9 cellular contexts compared by ENCODE assay signal in the genomic region with DNA sequence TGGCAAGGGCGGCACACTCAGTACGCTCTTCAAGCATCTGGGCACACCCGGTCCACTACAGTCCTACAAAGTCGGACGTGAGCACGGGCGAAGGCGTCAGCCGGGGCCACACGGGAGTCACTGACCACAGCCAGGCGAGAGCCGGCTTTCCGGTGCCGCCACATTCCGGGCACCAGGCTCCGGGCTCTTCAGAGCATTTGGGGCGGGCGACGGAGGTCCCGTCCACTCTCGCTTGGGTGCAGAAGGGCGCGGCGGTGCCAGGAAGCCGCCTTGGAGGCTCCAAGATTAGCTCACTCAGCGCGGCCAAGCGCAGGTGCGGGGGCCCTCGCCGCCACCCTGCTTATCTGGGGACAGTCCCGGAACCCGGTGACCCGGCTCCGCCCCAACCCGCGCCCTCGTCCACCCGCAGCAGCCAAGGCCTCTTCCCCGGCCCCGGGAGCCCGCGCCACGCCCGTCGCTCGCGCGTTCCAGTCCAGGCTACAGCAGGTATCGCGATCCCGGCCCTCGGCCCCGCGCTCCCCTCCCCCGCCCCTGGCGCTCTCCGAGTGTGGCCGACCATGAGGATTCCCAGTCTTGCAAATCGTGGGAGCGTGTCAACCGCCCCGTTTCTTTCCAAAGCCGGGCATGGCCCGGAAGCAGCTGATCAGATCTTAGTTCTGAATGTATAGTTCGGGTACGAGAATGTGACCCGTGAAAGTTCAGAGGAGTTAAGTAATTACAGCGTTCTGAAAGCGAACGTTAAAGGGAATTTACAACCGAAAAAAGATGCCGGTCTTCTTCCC. TPM values are rescaled to one million over a fixed set of nuclear protein-coding genes. Genes with fewer than 3 reads are reported as not detected.
DNase-seq lines count a peak whose midpoint lies in the region; ATAC-seq, FAIRE-seq and TF ChIP-seq lines count a peak whose summit lies in the region.
"Had no signal": no experiment of that assay in that cellular context is flagged by ENCODE, and none has a peak within 500 bp of the region (broad histone marks: within the 10 kb centered on the region; RNA-seq: fewer than 3 reads in every experiment).

A gene (plus strand): TSS at position 127 of the 782 bp plus-strand sequence. CDS start 2,678 bp downstream, outside the sequence.

- H2AFZ ChIP-seq in endothelial cell of umbilical vein (ENCODE audit: low read depth, low read length) = peak within 1 kb of the TSS; percentile 98

- FAIRE-seq in endothelial cell of umbilical vein (lab: Jason Lieb, UNC) = peak; percentile 78

- no peaks in the 10 kb centered on the region for H3K9me3 ChIP-seq in endothelial cell of umbilical vein (replicated peaks; ENCODE audit: control insufficient read depth, insufficient read depth, low read length)

- H4K20me1 ChIP-seq in endothelial cell of umbilical vein (replicated peaks; ENCODE audit: control insufficient read depth, extremely low read depth, insufficient read depth, low read length) = no peaks in the 10 kb centered on the region

- no peaks in the 10 kb centered on the region for H3K36me3 ChIP-seq in endothelial cell of umbilical vein (ENCODE audit: control insufficient read depth in 2 of 2, extremely low read depth in 1 of 2, insufficient read depth in 2 of 2, low read length in 2 of 2)

- H3K4me1 ChIP-seq in endothelial cell of umbilical vein (ENCODE audit: control insufficient read depth, extremely low read depth, insufficient read depth, low read length) = peaks cover 9% of the 10 kb centered on the region

- intact Hi-C loops in endothelial cell of umbilical vein (cut with micrococcal nuclease) = loop anchor here (2.0 kb wide), 1 partner anchor 97 kb away; a partner anchor contains a TSS

- POLR2A ChIA-PET in HEK293T (lab: Yijun Ruan, JAX) = no interaction called here
- POLR2A ChIA-PET in activated CD4-positive, alpha-beta memory T cell treated with anti-CD3 and anti-CD28 coated beads, Interleukin-2, amount 10 ng/mL, durations not matched to agents 7 days and 5 days (lab: Charles Lee) = interaction anchor here (1.3 to 3.9 kb wide), 9 partner anchors 8 to 116 kb away, joined by 3 to 31 read pairs (median 3); a partner anchor contains a TSS
- POLR2A ChIA-PET in endothelial cell of umbilical vein (lab: Charles Lee) = no interaction called here

- TF ChIP-seq CTCF in endothelial cell of umbilical vein (IDR thresholded peaks at IDR 0.05; ENCODE audit: extremely low read depth in 1 of 2, insufficient read depth in 1 of 2, low read depth in 1 of 2, low read length in 2 of 2) (no peak), mesothelial cell of epicardium (IDR thresholded peaks at IDR 0.05; ENCODE audit: unreplicated experiment) (no peak)

- peak; percentile 91 for ATAC-seq in stimulated activated memory B cell treated with anti-CD40 and anti-IgM and Interleukin-4, amounts not matched to agents 10 μg/mL and 1 μg/mL and 100 μg/mL, for 72 hours

- dilution Hi-C loops in endothelial cell of umbilical vein (cut with MboI; ENCODE audit: extremely low pct_ligation_motif_present, low sequenced_read_pairs) = no loop called here

- peak within 1 kb of the TSS; percentile 71 for H3K27ac ChIP-seq in endothelial cell of umbilical vein (ENCODE audit: insufficient read depth, low read depth, low read length)
- H3K27ac ChIP-seq: 22Rv1 had no signal

- H3K9ac ChIP-seq in endothelial cell of umbilical vein (replicated peaks; ENCODE audit: extremely low read depth, insufficient read depth, low read length) = peak within 1 kb of the TSS; percentile 85

- peaks cover 4% of the 10 kb centered on the region for H3K36me3 Mint-ChIP-seq in activated CD4-positive, alpha-beta memory T cell treated with anti-CD3 and anti-CD28 coated beads, Interleukin-2, amount 10 ng/mL, durations not matched to agents 7 days and 5 days (ENCODE audit: low read depth)
- no peaks in the 10 kb centered on the region for H3K36me3 Mint-ChIP-seq in mesothelial cell of epicardium
- H3K36me3 Mint-ChIP-seq in stimulated activated memory B cell treated with anti-CD40 and anti-IgM and Interleukin-4, amounts not matched to agents 10 μg/mL and 1 μg/mL and 100 μg/mL, for 72 hours = peaks cover 13% of the 10 kb centered on the region

- TF ChIP-seq POLR2A in endothelial cell of umbilical vein (IDR thresholded peaks at IDR 0.05; ENCODE audit: low read depth, low read length) = no peak

- no peaks in the 10 kb centered on the region for H3K9me3 Mint-ChIP-seq in activated CD4-positive, alpha-beta memory T cell treated with anti-CD3 and anti-CD28 coated beads, Interleukin-2, amount 10 ng/mL, durations not matched to agents 7 days and 5 days
- no peaks in the 10 kb centered on the region for H3K9me3 Mint-ChIP-seq in mesothelial cell of epicardium
- no peaks in the 10 kb centered on the region for H3K9me3 Mint-ChIP-seq in stimulated activated memory B cell treated with anti-CD40 and anti-IgM and Interleukin-4, amounts not matched to agents 10 μg/mL and 1 μg/mL and 100 μg/mL, for 72 hours

- DNase-seq in DMS 273 (lab: John Stamatoyannopoulos, UW; ENCODE audit: unreplicated experiment) (peak; percentile 89), DMS 273 treated with DMSO at 0.1 percent for 48 hours (lab: John Stamatoyannopoulos, UW) (no peak), HEK293T (ENCODE audit: extremely low spot score) (peak; percentile 49), MV-4-11 (lab: John Stamatoyannopoulos, UW) (peak; percentile 63), endothelial cell of umbilical vein (ENCODE audit: low read depth, low spot score) (peak; percentile 78), mesothelial cell of epicardium (ENCODE audit: low spot score in 2 of 2, unreplicated experiment in 2 of 2) (peak; percentile 57 to 85)
- peak; percentile 68 for DNase-seq in activated CD4-positive, alpha-beta memory T cell treated with anti-CD3 and anti-CD28 coated beads, Interleukin-2, amount 10 ng/mL, durations not matched to agents 7 days and 5 days

- H3K4me3 ChIP-seq in endothelial cell of umbilical vein (replicated peaks in 1 of 3; ENCODE audit: insufficient read depth in 1 of 3, low read depth in 1 of 3, low read length in 3 of 3) = peak within 1 kb of the TSS; percentile 65 to 86 (median 66)

- H3K4me3 Mint-ChIP-seq in activated CD4-positive, alpha-beta memory T cell treated with anti-CD3 and anti-CD28 coated beads, Interleukin-2, amount 10 ng/mL, durations not matched to agents 7 days and 5 days = peak within 1 kb of the TSS; percentile 87
- H3K4me3 Mint-ChIP-seq in mesothelial cell of epicardium = peak within 1 kb of the TSS; percentile 91
- peak within 1 kb of the TSS; percentile 90 for H3K4me3 Mint-ChIP-seq in stimulated activated memory B cell treated with anti-CD40 and anti-IgM and Interleukin-4, amounts not matched to agents 10 μg/mL and 1 μg/mL and 100 μg/mL, for 72 hours

- H3K9me1 ChIP-seq in endothelial cell of umbilical vein (replicated peaks; ENCODE audit: control insufficient read depth, extremely low read depth, insufficient read depth, low read length) = no peaks in the 10 kb centered on the region

- peaks cover 35% of the 10 kb centered on the region for H3K4me1 Mint-ChIP-seq in activated CD4-positive, alpha-beta memory T cell treated with anti-CD3 and anti-CD28 coated beads, Interleukin-2, amount 10 ng/mL, durations not matched to agents 7 days and 5 days
- peaks cover 17% of the 10 kb centered on the region for H3K4me1 Mint-ChIP-seq in mesothelial cell of epicardium
- H3K4me1 Mint-ChIP-seq in stimulated activated memory B cell treated with anti-CD40 and anti-IgM and Interleukin-4, amounts not matched to agents 10 μg/mL and 1 μg/mL and 100 μg/mL, for 72 hours = peaks cover 44% of the 10 kb centered on the region

- H3K27me3 Mint-ChIP-seq in activated CD4-positive, alpha-beta memory T cell treated with anti-CD3 and anti-CD28 coated beads, Interleukin-2, amount 10 ng/mL, durations not matched to agents 7 days and 5 days = no peaks in the 10 kb centered on the region
- H3K27me3 Mint-ChIP-seq in mesothelial cell of epicardium (ENCODE audit: low read depth) = no peaks in the 10 kb centered on the region
- no peaks in the 10 kb centered on the region for H3K27me3 Mint-ChIP-seq in stimulated activated memory B cell treated with anti-CD40 and anti-IgM and Interleukin-4, amounts not matched to agents 10 μg/mL and 1 μg/mL and 100 μg/mL, for 72 hours

- H3K27me3 ChIP-seq in endothelial cell of umbilical vein (ENCODE audit: control insufficient read depth in 2 of 2, insufficient read depth in 2 of 2, low read length in 2 of 2) = no peaks in the 10 kb centered on the region

- H3K4me2 ChIP-seq in endothelial cell of umbilical vein (ENCODE audit: insufficient read depth, low read length) = peak within 1 kb of the TSS; percentile 89

- CTCF ChIA-PET in HEK293T (lab: Yijun Ruan, JAX) = no interaction called here
- CTCF ChIA-PET in activated CD4-positive, alpha-beta memory T cell treated with anti-CD3 and anti-CD28 coated beads, Interleukin-2, amount 10 ng/mL, durations not matched to agents 7 days and 5 days (lab: Charles Lee) = interaction anchor here (0.9 to 4.8 kb wide), 3 partner anchors 20 to 22 kb away, joined by 3 to 21 read pairs (median 4); a partner anchor contains a TSS
- CTCF ChIA-PET in endothelial cell of umbilical vein (lab: Charles Lee) = interaction anchor here (0.9 to 1.8 kb wide), 2 partner anchors 29 to 103 kb away, joined by 3 read pairs; no protein-coding TSS in a partner anchor

- BruUV-seq in endothelial cell of umbilical vein (replicated peaks; lab: Mats Ljungman, UMichigan) = TSS peak; percentile 90

- H3K27ac Mint-ChIP-seq in activated CD4-positive, alpha-beta memory T cell treated with anti-CD3 and anti-CD28 coated beads, Interleukin-2, amount 10 ng/mL, durations not matched to agents 7 days and 5 days = peak within 1 kb of the TSS; percentile 83
- peak within 1 kb of the TSS; percentile 97 for H3K27ac Mint-ChIP-seq in mesothelial cell of epicardium
- H3K27ac Mint-ChIP-seq in stimulated activated memory B cell treated with anti-CD40 and anti-IgM and Interleukin-4, amounts not matched to agents 10 μg/mL and 1 μg/mL and 100 μg/mL, for 72 hours = peak within 1 kb of the TSS; percentile 99

- H3K79me2 ChIP-seq in endothelial cell of umbilical vein (ENCODE audit: control insufficient read depth, insufficient read depth, low read length) = no peaks in the 10 kb centered on the region

TF ChIP-seq in HEK293T, 16 proteins besides CTCF, POLR2A, EP300 and RAD21 (continues in another document):
- peak; percentile 73 for TF ChIP-seq L3MBTL2 (conservative IDR thresholded peaks at IDR 0.05)

RNA-seq across cellular contexts. Expression of the gene that starts here (rescaled TPM):
- 1 to 10 TPM; 8.6 to 8.8 TPM for total RNA-seq in activated CD4-positive, alpha-beta memory T cell treated with anti-CD3 and anti-CD28 coated beads, Interleukin-2, amount 10 ng/mL, durations not matched to agents 7 days and 5 days
- 6.0 and 8.0 TPM in 2 replicates for total RNA-seq in endothelial cell of umbilical vein
- 3.3 and 3.5 TPM in 2 replicates for polyA plus RNA-seq in endothelial cell of umbilical vein
- polyA plus RNA-seq in endothelial cell of umbilical vein (2011; cell fraction: cytosol; rRNA removed) = 3.1 and 3.2 TPM in 2 replicates
- 1.6 and 2.0 TPM in 2 replicates for polyA plus RNA-seq in endothelial cell of umbilical vein (2011; cell fraction: nucleus; rRNA removed)
- polyA plus RNA-seq in endothelial cell of umbilical vein (2012) = 2.8 and 3.1 TPM in 2 replicates
- 4.3 and 7.2 TPM in 2 replicates for polyA minus RNA-seq in endothelial cell of umbilical vein
- not detected for polyA minus RNA-seq in endothelial cell of umbilical vein (2011; cell fraction: cytosol; rRNA and poly(A)+ RNA removed)
- polyA minus RNA-seq in endothelial cell of umbilical vein (2011; cell fraction: nucleus; rRNA and poly(A)+ RNA removed) = 0.91 and 1.8 TPM in 2 replicates
- total RNA-seq in mesothelial cell of epicardium = 1.9 to 2.3 TPM (median 2.2 TPM) in 3 replicates
